Comparison of ENCODE assay signal across 7 cellular contexts in the genomic region with DNA sequence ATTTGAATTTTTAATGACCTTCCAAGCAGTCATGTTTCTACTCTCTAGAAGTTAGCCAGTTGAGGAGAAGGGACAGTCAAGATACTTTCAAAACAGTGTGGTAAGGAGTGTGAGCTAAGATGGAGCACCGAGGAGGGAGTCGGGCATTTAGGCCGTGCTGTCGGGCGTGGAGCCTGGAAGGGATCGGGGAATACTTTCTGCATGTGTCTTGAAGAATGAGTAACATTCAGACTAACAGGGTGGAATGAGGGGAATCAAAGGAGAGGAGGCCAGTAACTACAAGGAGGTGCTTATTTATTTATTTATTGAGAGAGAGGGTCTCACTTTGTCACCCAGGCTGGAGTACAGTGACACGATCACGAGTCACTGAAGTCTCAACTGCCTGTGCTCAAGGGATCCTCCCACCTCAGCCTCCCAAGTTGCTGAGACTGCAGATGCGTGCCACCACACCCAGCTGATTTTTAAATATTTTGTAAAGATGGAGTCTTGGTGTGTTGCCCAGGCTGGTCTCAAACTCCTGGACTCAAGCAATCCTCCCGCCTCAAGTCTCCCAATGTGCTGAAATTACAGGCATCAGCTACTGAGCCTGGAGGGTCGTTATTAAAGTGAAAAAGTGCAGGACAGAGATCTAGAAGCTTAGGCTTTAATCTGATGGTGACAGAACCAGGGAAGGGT. TPM values are rescaled to one million over a fixed set of nuclear protein-coding genes. Genes with fewer than 3 reads are reported as not detected.
DNase-seq lines count a peak whose midpoint lies in the region; ATAC-seq and TF ChIP-seq lines count a peak whose summit lies in the region.
"Not testable (repeated sequence)": the region's sequence is repeated elsewhere in the genome, so short reads cannot be mapped to it uniquely, and the experiment has no call there.

No MANE protein-coding gene starts in this region.

- H2BK120ac ChIP-seq in trophoblast cell (ENCODE audit: insufficient read depth, low read length, poor library complexity) = not testable (repeated sequence)

- not testable (repeated sequence) for H3K27me3 Mint-ChIP-seq in WTC11 (ENCODE audit: low read depth)

- DNase-seq in EL (peak; percentile 72), M059J (ENCODE audit: low read depth) (peak; percentile 38), trophoblast cell (peak; percentile 72 to 73)
- not testable (repeated sequence) for DNase-seq in WTC11 (ENCODE audit: low spot score); ascending aorta (ENCODE audit: low spot score in 2 of 2); epithelial cell of prostate (ENCODE audit: low read depth, low spot score)

- not testable (repeated sequence) for H2BK12ac ChIP-seq in trophoblast cell (ENCODE audit: low read length)

- peaks cover 13% of the 10 kb centered on the region for H3K79me1 ChIP-seq in trophoblast cell (ENCODE audit: low read length)

- not testable (repeated sequence) for ATAC-seq in WTC11

- not testable (repeated sequence) for H3K36me3 ChIP-seq in ascending aorta; iPS-20b (ENCODE audit: insufficient read depth, low read depth, low read length); trophoblast cell (ENCODE audit: control insufficient read depth in 1 of 2, insufficient read depth in 2 of 2, low read length in 2 of 2)

- H3K36me3 Mint-ChIP-seq in WTC11 = not testable (repeated sequence)

- H3K23ac ChIP-seq in trophoblast cell (ENCODE audit: low read length) = not testable (repeated sequence)

- peak overlapping the region; percentile 30 for H3K4me2 ChIP-seq in trophoblast cell (ENCODE audit: low read length)

- H3K9ac ChIP-seq in iPS-20b (ENCODE audit: low read depth, low read length); trophoblast cell (ENCODE audit: low read length): not testable (repeated sequence)

- peak overlapping the region; percentile 17; the same call in 1 of the 2 replicates for H3K27ac Mint-ChIP-seq in WTC11

- intact Hi-C loops in ascending aorta (cut with DNase I) = loop anchor here (2.0 to 10.0 kb wide), 4 partner anchors 63 to 649 kb away; no protein-coding TSS in a partner anchor

- H4K8ac ChIP-seq in trophoblast cell (ENCODE audit: low read depth, low read length) = not testable (repeated sequence)

- peak overlapping the region; percentile 64 for H3K4ac ChIP-seq in trophoblast cell (ENCODE audit: low read depth, low read length)

- H4K12ac ChIP-seq in trophoblast cell (ENCODE audit: low read depth, low read length) = not testable (repeated sequence)

- H3K27ac ChIP-seq in ascending aorta (peak overlapping the region; percentile 98 to 99), epithelial cell of prostate (peak overlapping the region; percentile 94)
- not testable (repeated sequence) for H3K27ac ChIP-seq in iPS-20b (ENCODE audit: low read length); trophoblast cell (ENCODE audit: low read depth, low read length)

- not testable (repeated sequence) for H3K27me3 ChIP-seq in ascending aorta; iPS-20b (ENCODE audit: insufficient read depth, low read length); trophoblast cell (ENCODE audit: insufficient read depth, low read length)

- H3K9me3 ChIP-seq in ascending aorta; iPS-20b (ENCODE audit: insufficient read depth, low read depth, low read length); trophoblast cell (ENCODE audit: insufficient read depth, low read depth, low read length): not testable (repeated sequence)

- not testable (repeated sequence) for TF ChIP-seq CTCF in WTC11 (IDR thresholded peaks at IDR 0.05); ascending aorta (IDR thresholded peaks at IDR 0.05)

- H3K4me1 ChIP-seq in ascending aorta = peaks cover 0 to 13% of the 10 kb centered on the region in 2 donors
- H3K4me1 ChIP-seq in iPS-20b (ENCODE audit: insufficient read depth, low read length); trophoblast cell (ENCODE audit: control insufficient read depth in 1 of 2, insufficient read depth in 2 of 2, low read length in 2 of 2): not testable (repeated sequence)

- H3K18ac ChIP-seq in trophoblast cell (ENCODE audit: low read length) = not testable (repeated sequence)

- WGBS in trophoblast cell (ENCODE audit: extremely low coverage, insufficient coverage, insufficient read length) = no CpG with 5 or more reads among the region's 11 CpGs

- POLR2A ChIA-PET in WTC11 (lab: Charles Lee) = interaction anchor here (1.2 kb wide), 1 partner anchor 15 kb away, joined by 3 read pairs; no protein-coding TSS in a partner anchor

- not testable (repeated sequence) for H3K79me2 ChIP-seq in trophoblast cell (ENCODE audit: control insufficient read depth, insufficient read depth, low read length, poor library complexity)

- CTCF ChIA-PET in WTC11 (lab: Charles Lee) = interaction anchor here (3.5 kb wide), 1 partner anchor 98 kb away, joined by 18 read pairs; no protein-coding TSS in a partner anchor

- H3K4me3 Mint-ChIP-seq in WTC11 = peak overlapping the region; percentile 92

- H2BK5ac ChIP-seq in trophoblast cell (ENCODE audit: low read depth, low read length, poor library complexity) = not testable (repeated sequence)

- not testable (repeated sequence) for H3K14ac ChIP-seq in trophoblast cell (ENCODE audit: low read length)

- not testable (repeated sequence) for H2AFZ ChIP-seq in trophoblast cell (ENCODE audit: insufficient read depth, low read length, poor library complexity)

- not testable (repeated sequence) for H2AK5ac ChIP-seq in trophoblast cell (ENCODE audit: low read length)

- H3K9me3 Mint-ChIP-seq in WTC11 = not testable (repeated sequence)

- H4K91ac ChIP-seq in trophoblast cell (ENCODE audit: low read depth, low read length) = not testable (repeated sequence)

- peaks cover 11% of the 10 kb centered on the region for H3K4me1 Mint-ChIP-seq in WTC11

- H3K4me3 ChIP-seq in ascending aorta (peak overlapping the region; percentile 87 to 97), iPS-20b (ENCODE audit: low read length) (peak overlapping the region; percentile 85)
- not testable (repeated sequence) for H3K4me3 ChIP-seq in trophoblast cell (ENCODE audit: low read depth, low read length)

RNA-seq across cellular contexts. Expression of a gene that starts 27.3 kb away (rescaled TPM):
- total RNA-seq in M059J (2014; rRNA removed; shearing (Covaris generic)) = 6.5 and 8.3 TPM in 2 replicates
- total RNA-seq in WTC11 (2021) = 10.5 to 11.6 TPM (median 10.8 TPM) in 3 replicates
- 12.5 TPM for total RNA-seq in ascending aorta
- 4.7 and 5.1 TPM in 2 replicates for polyA plus RNA-seq in trophoblast cell (2013)
